ENCODE assay signal across 16 cellular contexts in the genomic region with DNA sequence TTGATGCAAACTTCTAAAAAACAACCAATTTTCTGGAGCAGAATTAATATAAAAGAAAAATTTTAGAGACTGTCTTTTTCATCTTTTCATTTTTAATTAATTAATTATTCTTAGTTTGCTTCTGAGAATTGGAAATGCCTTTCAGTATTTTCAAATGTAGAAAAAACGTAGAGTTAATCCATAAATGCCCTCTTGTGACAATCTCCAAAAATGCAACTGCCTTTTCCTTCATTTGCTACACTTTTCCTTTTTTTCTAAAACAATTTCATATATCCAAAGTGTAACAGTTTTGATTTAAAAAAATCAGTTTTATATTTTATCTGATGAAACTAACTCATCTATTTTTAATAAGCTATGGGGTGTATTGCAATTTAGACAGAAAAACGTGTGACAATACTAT.
A peak's percentile ranks its signal among the peaks of the same experiment; 100 is the strongest.
DNase-seq lines count a peak whose midpoint lies in the region; ATAC-seq, FAIRE-seq and TF ChIP-seq lines count a peak whose summit lies in the region.
"Had no signal": no experiment of that assay in that cellular context is flagged by ENCODE, and none has a peak within 500 bp of the region (broad histone marks: within the 10 kb centered on the region; RNA-seq: fewer than 3 reads in every experiment).

No MANE protein-coding gene starts in this region.

- no peak overlapping the region for H3K4me2 ChIP-seq in IMR-90 (ENCODE audit: low read depth, low read length)

- H3K4ac ChIP-seq in IMR-90 (ENCODE audit: low read depth, low read length), result no peak overlapping the region

- H3K4me3 ChIP-seq in AG04450 (ENCODE audit: low read depth, low read length) (no peak overlapping the region), IMR-90 (ENCODE audit: insufficient read depth, low read depth, low read length) (no peak overlapping the region), ovary (no peak overlapping the region)

- TF ChIP-seq EP300 in ovary (IDR thresholded peaks at IDR 0.05), result no peak

- no peak overlapping the region for H2AK5ac ChIP-seq in IMR-90 (ENCODE audit: low read depth, low read length)

- no peak overlapping the region for H3K9ac ChIP-seq in IMR-90 (ENCODE audit: low read depth, low read length)

- intact Hi-C loops in IMR-90 (cut with micrococcal nuclease), result loop anchor here (1.0 to 2.0 kb wide), 3 partner anchors 296 to 764 kb away; no protein-coding TSS in a partner anchor
- intact Hi-C loops in ovary (cut with DNase I), result no loop called here

- H2BK5ac ChIP-seq in IMR-90 (ENCODE audit: low read depth, low read length, poor library complexity, severe bottlenecking), result no peak overlapping the region

- H4K91ac ChIP-seq in IMR-90 (ENCODE audit: insufficient read depth, low read depth, low read length), result no peak overlapping the region

- in situ Hi-C loops in IMR-90 (cut with MboI; ENCODE audit: low sequenced_read_pairs), result no loop called here
- in situ Hi-C loops in SK-MEL-5 (cut with HindIII; ENCODE audit: low pct_unique_long_range_greater_than_20kb, low sequenced_read_pairs), result no loop called here

- H3K23ac ChIP-seq in IMR-90 (ENCODE audit: low read depth, low read length), result no peak overlapping the region

- no peaks in the 10 kb centered on the region for H3K27me3 ChIP-seq in AG04450 (ENCODE audit: control insufficient read depth, insufficient read depth, low read length)
- H3K27me3 ChIP-seq in IMR-90 (ENCODE audit: control insufficient read depth, insufficient read depth, low read length), result no peaks in the 10 kb centered on the region
- H3K27me3 ChIP-seq in ovary, result no peaks in the 10 kb centered on the region
- H3K27me3 ChIP-seq: neutrophil had no signal

- no peak overlapping the region for H2BK20ac ChIP-seq in IMR-90 (ENCODE audit: low read depth, low read length)

- POLR2A ChIA-PET in AG04450 (lab: Yijun Ruan, JAX), result no interaction called here
- POLR2A ChIA-PET in IMR-90 (lab: Charles Lee; ENCODE audit: unreplicated experiment), result no interaction called here

- DNase-seq in AG04450 (ENCODE audit: low read depth, low spot score) (no peak), IMR-90 (peak; percentile 28), SK-MEL-5 (ENCODE audit: low read depth, low spot score) (peak; percentile 18), frontal cortex (ENCODE audit: low spot score in 2 of 2) (no peak), GM20000 (ENCODE audit: low spot score) (no peak), ovary (no peak), cerebellar cortex (ENCODE audit: low spot score) (no peak)
- no peak for DNase-seq in stimulated activated naive CD8-positive, alpha-beta T cell treated with anti-CD3 and anti-CD28 coated beads, Interleukin-15, Interleukin-2, amounts not matched to agents 100 U/mL and 50 U/mL, for 24 hours
- DNase-seq: activated CD8-positive, alpha-beta T cell treated with anti-CD3 and anti-CD28 coated beads, Interleukin-2, amount 10 ng/mL, durations not matched to agents 7 days and 5 days; Calu3; erythroblast; left colon; NCI-H510A; stimulated activated naive CD4-positive, alpha-beta T cell had no signal

- no CpG with 5 or more reads among the region's 2 CpGs for WGBS in IMR-90 (ENCODE audit: extremely low coverage in 2 of 2, insufficient read length in 1 of 2), 2 experiments
- 19 to 28% (median 26%) methylated on average over 2 of the region's 2 CpGs for WGBS in ovary, 3 donors

- no peaks in the 10 kb centered on the region for H3K9me3 ChIP-seq in AG04450 (ENCODE audit: control insufficient read depth, insufficient read depth, low read length)
- H3K9me3 ChIP-seq in IMR-90 (ENCODE audit: control insufficient read depth, insufficient read depth, low read length), result no peaks in the 10 kb centered on the region
- no peaks in the 10 kb centered on the region for H3K9me3 ChIP-seq in ovary
- H3K9me3 ChIP-seq: neutrophil had no signal

- H3K27ac ChIP-seq in AG04450 (ENCODE audit: low read depth, low read length) (no peak overlapping the region), IMR-90 (ENCODE audit: insufficient read depth, low read length) (no peak overlapping the region), ovary (no peak overlapping the region)
- H3K27ac ChIP-seq: neutrophil had no signal

- no peaks in the 10 kb centered on the region for H3K36me3 ChIP-seq in IMR-90 (ENCODE audit: control insufficient read depth, insufficient read depth, low read length)
- no peaks in the 10 kb centered on the region for H3K36me3 ChIP-seq in ovary
- H3K36me3 ChIP-seq: neutrophil had no signal

- no peak for ATAC-seq in IMR-90 (ENCODE audit: low read depth)
- no peak for ATAC-seq in stimulated activated naive CD8-positive, alpha-beta T cell treated with anti-CD3 and anti-CD28 coated beads, Interleukin-15, Interleukin-2, amounts not matched to agents 100 U/mL and 50 U/mL, for 24 hours
- ATAC-seq: activated CD8-positive, alpha-beta T cell treated with anti-CD3 and anti-CD28 coated beads, Interleukin-2, amount 10 ng/mL, durations not matched to agents 7 days and 5 days; left colon had no signal

- FAIRE-seq in frontal cortex (lab: Jason Lieb, UNC), result peak; percentile 63
- FAIRE-seq: HTR-8/SVneo had no signal

- H2BK15ac ChIP-seq in IMR-90 (ENCODE audit: low read depth, low read length), result no peak overlapping the region

- no peaks in the 10 kb centered on the region for H3K79me1 ChIP-seq in IMR-90 (ENCODE audit: low read depth in 1 of 2, low read length in 2 of 2)

- no peak for TF ChIP-seq POLR2A in IMR-90 (IDR thresholded peaks at IDR 0.05; ENCODE audit: low read depth, low read length)
- no peak for TF ChIP-seq POLR2A in ovary (IDR thresholded peaks at IDR 0.05)

- dilution Hi-C loops in IMR-90 (cut with HindIII; ENCODE audit: low sequenced_read_pairs, unreplicated experiment), result no loop called here

- BruUV-seq in IMR-90 (replicated peaks; lab: Mats Ljungman, UMichigan), result no TSS peak

- no peak overlapping the region for H3K18ac ChIP-seq in IMR-90 (ENCODE audit: low read depth, low read length)

- no peaks in the 10 kb centered on the region for H3K4me1 ChIP-seq in IMR-90 (ENCODE audit: control insufficient read depth, insufficient read depth, low read length)
- H3K4me1 ChIP-seq in ovary (ENCODE audit: insufficient read depth), result no peaks in the 10 kb centered on the region

- peak; percentile 65 for TF ChIP-seq RAD21 in IMR-90 (IDR thresholded peaks at IDR 0.05; ENCODE audit: low read length)

- no peaks in the 10 kb centered on the region for H4K20me1 ChIP-seq in IMR-90 (ENCODE audit: insufficient read depth, low read length)

- no peaks in the 10 kb centered on the region for H3K9me1 ChIP-seq in IMR-90 (ENCODE audit: insufficient read depth, low read length)

- H4K5ac ChIP-seq in IMR-90 (ENCODE audit: low read depth, low read length), result no peak overlapping the region

- no peak overlapping the region for H4K8ac ChIP-seq in IMR-90 (ENCODE audit: low read depth in 2 of 2, low read length in 2 of 2)

- no peak overlapping the region for H3K56ac ChIP-seq in IMR-90 (ENCODE audit: extremely low read depth, insufficient read depth, low read length)

- no peak overlapping the region for H2BK120ac ChIP-seq in IMR-90 (ENCODE audit: low read depth, low read length)

- CTCF ChIA-PET in AG04450 (lab: Charles Lee) (interaction anchor here (0.7 to 6.9 kb wide), 7 partner anchors 10 to 767 kb away, joined by 3 to 79 read pairs (median 6); no protein-coding TSS in a partner anchor), IMR-90 (lab: Yijun Ruan, JAX) (interaction anchor here (1.0 to 1.9 kb wide), 2 partner anchors 11 to 759 kb away, joined by 3 to 6 read pairs; no protein-coding TSS in a partner anchor)

- TF ChIP-seq CTCF in AG04450 (IDR thresholded peaks at IDR 0.05; ENCODE audit: low read depth, low read length) (peak; percentile 55), IMR-90 (conservative IDR thresholded peaks at IDR 0.05; ENCODE audit: low read depth, low read length) (peak; percentile 58), GM20000 (IDR thresholded peaks at IDR 0.05; ENCODE audit: extremely low read depth, missing control alignments) (no peak), ovary (IDR thresholded peaks at IDR 0.05) (no peak)

- no peak overlapping the region for H2AFZ ChIP-seq in IMR-90 (replicated peaks; ENCODE audit: low read length, poor library complexity)

- no peak overlapping the region for H3K14ac ChIP-seq in IMR-90 (replicated peaks; ENCODE audit: low read depth, low read length)

- H2AK9ac ChIP-seq in IMR-90 (replicated peaks; ENCODE audit: low read depth, low read length, poor library complexity), result no peak overlapping the region

TF ChIP-seq in IMR-90, 13 proteins besides CTCF, POLR2A, EP300 and RAD21:
- TF ChIP-seq, protein P1, sequence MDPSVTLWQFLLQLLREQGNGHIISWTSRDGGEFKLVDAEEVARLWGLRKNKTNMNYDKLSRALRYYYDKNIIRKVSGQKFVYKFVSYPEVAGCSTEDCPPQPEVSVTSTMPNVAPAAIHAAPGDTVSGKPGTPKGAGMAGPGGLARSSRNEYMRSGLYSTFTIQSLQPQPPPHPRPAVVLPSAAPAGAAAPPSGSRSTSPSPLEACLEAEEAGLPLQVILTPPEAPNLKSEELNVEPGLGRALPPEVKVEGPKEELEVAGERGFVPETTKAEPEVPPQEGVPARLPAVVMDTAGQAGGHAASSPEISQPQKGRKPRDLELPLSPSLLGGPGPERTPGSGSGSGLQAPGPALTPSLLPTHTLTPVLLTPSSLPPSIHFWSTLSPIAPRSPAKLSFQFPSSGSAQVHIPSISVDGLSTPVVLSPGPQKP (IDR thresholded peaks at IDR 0.05; ENCODE audit: borderline replicate concordance, low read depth, low read length), result no peak
- TF ChIP-seq RFX5 (IDR thresholded peaks at IDR 0.05; ENCODE audit: low read depth, low read length) (no peak), SMC3 (IDR thresholded peaks at IDR 0.05; ENCODE audit: low read depth, low read length) (peak; percentile 65), RCOR1 (IDR thresholded peaks at IDR 0.05; ENCODE audit: insufficient replicate concordance, low read length) (no peak), MXI1 (IDR thresholded peaks at IDR 0.05; ENCODE audit: borderline replicate concordance, low read depth, low read length) (no peak), MAZ (IDR thresholded peaks at IDR 0.05; ENCODE audit: borderline replicate concordance, low read depth, low read length) (no peak)
- TF ChIP-seq, protein P2, sequence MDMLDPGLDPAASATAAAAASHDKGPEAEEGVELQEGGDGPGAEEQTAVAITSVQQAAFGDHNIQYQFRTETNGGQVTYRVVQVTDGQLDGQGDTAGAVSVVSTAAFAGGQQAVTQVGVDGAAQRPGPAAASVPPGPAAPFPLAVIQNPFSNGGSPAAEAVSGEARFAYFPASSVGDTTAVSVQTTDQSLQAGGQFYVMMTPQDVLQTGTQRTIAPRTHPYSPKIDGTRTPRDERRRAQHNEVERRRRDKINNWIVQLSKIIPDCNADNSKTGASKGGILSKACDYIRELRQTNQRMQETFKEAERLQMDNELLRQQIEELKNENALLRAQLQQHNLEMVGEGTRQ (IDR thresholded peaks at IDR 0.05; ENCODE audit: low read depth, low read length), result no peak
TF ChIP-seq in IMR-90: peak in this region for 1.

Comparison
In these comparisons a context has a peak if more than half of its experiments do, and no peak if none do; other contexts are left out.
1. DNase-seq: peak in IMR-90 (single experiment) and SK-MEL-5 (single experiment); none in AG04450 (single experiment), frontal cortex (0 of 2), GM20000 (single experiment), ovary (0 of 5), stimulated activated naive CD8-positive, alpha-beta T cell treated with anti-CD3 and anti-CD28 coated beads, Interleukin-15, Interleukin-2, amounts not matched to agents 100 U/mL and 50 U/mL, for 24 hours (single experiment) and cerebellar cortex (single experiment).
2. CTCF ChIP-seq: peak in AG04450 (single experiment) and IMR-90 (single experiment); none in GM20000 (single experiment) and ovary (0 of 3).